Comparison of ENCODE assay signal across 19 cellular contexts in genomic region chr1:53683986-53684740, GRCh38. TPM values are rescaled to one million over a fixed set of nuclear protein-coding genes. Genes with fewer than 3 reads are reported as not detected.
DNase-seq lines count a peak whose midpoint lies in the region; ATAC-seq and TF ChIP-seq lines count a peak whose summit lies in the region.
"Had no signal": no experiment of that assay in that cellular context is flagged by ENCODE, and none has a peak within 500 bp of the region (broad histone marks: within the 10 kb centered on the region; RNA-seq: fewer than 3 reads in every experiment).

No MANE protein-coding gene starts in this region.

- TF ChIP-seq CTCF in A673 (conservative IDR thresholded peaks at IDR 0.05; ENCODE audit: low read depth, low read length) (peak; percentile 36), RWPE2 (IDR thresholded peaks at IDR 0.05; ENCODE audit: poor library complexity, severe bottlenecking) (peak; percentile 17), glutamatergic neuron (IDR thresholded peaks at IDR 0.05; ENCODE audit: partially characterized antibody, unreplicated experiment) (no peak), RWPE1 (conservative IDR thresholded peaks at IDR 0.05; ENCODE audit: low read depth) (no peak)

- BruUV-seq in A673 (replicated peaks; lab: Mats Ljungman, UMichigan), result no TSS peak

- peaks cover 13% of the 10 kb centered on the region for H3K4me1 ChIP-seq in A673 (ENCODE audit: insufficient read depth, low read length, poor library complexity, severe bottlenecking)
- no peaks in the 10 kb centered on the region for H3K4me1 ChIP-seq in RWPE2 (ENCODE audit: insufficient read depth, poor library complexity, severe bottlenecking)

- CTCF ChIA-PET in A673 (lab: Charles Lee), result no interaction called here
- CTCF ChIA-PET in activated CD4-positive, alpha-beta memory T cell treated with anti-CD3 and anti-CD28 coated beads for 36 hours (lab: Charles Lee), result interaction anchor here (0.6 to 2.6 kb wide), 2 partner anchors 29 to 200 kb away, joined by 4 to 10 read pairs; no protein-coding TSS in a partner anchor
- CTCF ChIA-PET in RWPE1 (lab: Yijun Ruan, JAX), result interaction anchor here (0.5 to 3.7 kb wide), 5 partner anchors 9 to 219 kb away, joined by 3 to 16 read pairs (median 5); no protein-coding TSS in a partner anchor

- H3K9me3 ChIP-seq in A673 (ENCODE audit: low read depth, low read length, poor library complexity, severe bottlenecking) (no peaks in the 10 kb centered on the region), RWPE2 (ENCODE audit: severe bottlenecking) (no peaks in the 10 kb centered on the region)
- H3K9me3 ChIP-seq: vagina had no signal

- H3K27me3 Mint-ChIP-seq in glutamatergic neuron (ENCODE audit: unreplicated experiment), result peaks cover 22% of the 10 kb centered on the region
- H3K27me3 Mint-ChIP-seq in activated CD4-positive, alpha-beta memory T cell treated with anti-CD3 and anti-CD28 coated beads for 36 hours, result peaks cover 8% of the 10 kb centered on the region

- intact Hi-C loops in A673 (cut with micrococcal nuclease; ENCODE audit: unreplicated experiment), result loop anchor here (5.0 kb wide), 1 partner anchor 197 kb away; no protein-coding TSS in a partner anchor
- intact Hi-C loops in activated CD4-positive, alpha-beta memory T cell treated with anti-CD3 and anti-CD28 coated beads for 36 hours (cut with micrococcal nuclease), result no loop called here

- H3K4me3 ChIP-seq in A673 (ENCODE audit: low read depth, low read length, poor library complexity, severe bottlenecking) (no peak overlapping the region), RWPE2 (ENCODE audit: severe bottlenecking) (no peak overlapping the region)
- H3K4me3 ChIP-seq: vagina had no signal

- H3K4me3 Mint-ChIP-seq in glutamatergic neuron (ENCODE audit: unreplicated experiment), result peak overlapping the region; percentile 61
- H3K4me3 Mint-ChIP-seq in activated CD4-positive, alpha-beta memory T cell treated with anti-CD3 and anti-CD28 coated beads for 36 hours, result no peak overlapping the region
- H3K4me3 Mint-ChIP-seq: CD14-positive monocyte; stimulated activated naive B cell treated with anti-CD40 and anti-IgM and Interleukin-4, amounts not matched to agents 10 μg/mL and 1 μg/mL and 100 μg/mL, for 72 hours had no signal

- peak; percentile 5 for DNase-seq in A673 (ENCODE audit: low spot score)
- peak; percentile 27 for DNase-seq in EH (ENCODE audit: low read depth)
- no peak for DNase-seq in RWPE2 (ENCODE audit: low spot score)
- no peak for DNase-seq in glutamatergic neuron
- no peak for DNase-seq in Ammon's horn (ENCODE audit: low spot score)
- DNase-seq in DMS79 (lab: John Stamatoyannopoulos, UW), result no peak
- DNase-seq in activated CD4-positive, alpha-beta memory T cell treated with anti-CD3 and anti-CD28 coated beads for 36 hours, result no peak
- no peak for DNase-seq in RWPE1 (ENCODE audit: low spot score)
- DNase-seq: activated CD4-positive, CD25-positive, alpha-beta regulatory T cell treated with anti-CD3 and anti-CD28 coated beads, Interleukin-2, amount 50 U/mL, for 72 hours; activated T-cell treated with anti-CD3 and anti-CD28 coated beads for 4 hours; GDM1; GOT3; NCI-H2107; retina; stimulated activated naive B cell treated with anti-CD40 and anti-IgM and Interleukin-4, amounts not matched to agents 10 μg/mL and 1 μg/mL and 100 μg/mL, for 72 hours had no signal

- peaks cover 5% of the 10 kb centered on the region for H3K27me3 ChIP-seq in A673 (replicated peaks; ENCODE audit: insufficient read depth, low read depth, low read length, poor library complexity)
- peaks cover 3% of the 10 kb centered on the region for H3K27me3 ChIP-seq in RWPE2 (ENCODE audit: insufficient read depth, poor library complexity, severe bottlenecking)
- H3K27me3 ChIP-seq: vagina had no signal

- POLR2A ChIA-PET in A673 (lab: Charles Lee; ENCODE audit: low non-redundant PET), result no interaction called here
- POLR2A ChIA-PET in activated CD4-positive, alpha-beta memory T cell treated with anti-CD3 and anti-CD28 coated beads for 36 hours (lab: Charles Lee), result no interaction called here
- POLR2A ChIA-PET in RWPE1 (lab: Yijun Ruan, JAX; ENCODE audit: low non-redundant PET), result no interaction called here

- H3K36me3 ChIP-seq in A673 (ENCODE audit: insufficient read depth, low read length, poor library complexity, severe bottlenecking) (no peaks in the 10 kb centered on the region), RWPE2 (ENCODE audit: low read depth) (no peaks in the 10 kb centered on the region)
- H3K36me3 ChIP-seq: vagina had no signal

- H3K4me1 Mint-ChIP-seq in glutamatergic neuron (ENCODE audit: low read depth, unreplicated experiment), result peaks cover 51% of the 10 kb centered on the region
- H3K4me1 Mint-ChIP-seq in activated CD4-positive, alpha-beta memory T cell treated with anti-CD3 and anti-CD28 coated beads for 36 hours (ENCODE audit: low read depth), result peaks cover 4% of the 10 kb centered on the region

- H3K9me3 Mint-ChIP-seq in glutamatergic neuron (ENCODE audit: unreplicated experiment), result peaks cover 20% of the 10 kb centered on the region
- H3K9me3 Mint-ChIP-seq in activated CD4-positive, alpha-beta memory T cell treated with anti-CD3 and anti-CD28 coated beads for 36 hours, result no peaks in the 10 kb centered on the region
- H3K9me3 Mint-ChIP-seq: stimulated activated naive B cell treated with anti-CD40 and anti-IgM and Interleukin-4, amounts not matched to agents 10 μg/mL and 1 μg/mL and 100 μg/mL, for 72 hours had no signal

- H3K27ac ChIP-seq in A673 (ENCODE audit: low read depth, low read length, poor library complexity, severe bottlenecking) (no peak overlapping the region), RWPE2 (ENCODE audit: poor library complexity, severe bottlenecking) (no peak overlapping the region), RWPE1 (no peak overlapping the region)
- H3K27ac ChIP-seq: HL-60, vagina had no signal

- H3K27ac Mint-ChIP-seq in glutamatergic neuron (ENCODE audit: unreplicated experiment), result peak overlapping the region; percentile 49
- H3K27ac Mint-ChIP-seq in activated CD4-positive, alpha-beta memory T cell treated with anti-CD3 and anti-CD28 coated beads for 36 hours, result no peak overlapping the region
- H3K27ac Mint-ChIP-seq: CD14-positive monocyte; stimulated activated naive B cell treated with anti-CD40 and anti-IgM and Interleukin-4, amounts not matched to agents 10 μg/mL and 1 μg/mL and 100 μg/mL, for 72 hours had no signal

- ATAC-seq in RWPE2 (ENCODE audit: low read depth), result no peak
- ATAC-seq: stimulated activated naive B cell treated with anti-CD40 and anti-IgM and Interleukin-4, amounts not matched to agents 10 μg/mL and 1 μg/mL and 100 μg/mL, for 72 hours had no signal

- no peaks in the 10 kb centered on the region for H3K36me3 Mint-ChIP-seq in glutamatergic neuron (ENCODE audit: unreplicated experiment)
- H3K36me3 Mint-ChIP-seq in activated CD4-positive, alpha-beta memory T cell treated with anti-CD3 and anti-CD28 coated beads for 36 hours, result no peaks in the 10 kb centered on the region
- H3K36me3 Mint-ChIP-seq: CD14-positive monocyte; stimulated activated naive B cell treated with anti-CD40 and anti-IgM and Interleukin-4, amounts not matched to agents 10 μg/mL and 1 μg/mL and 100 μg/mL, for 72 hours had no signal

RNA-seq across cellular contexts. Expression of gene GLIS1, which starts 54.8 kb away (rescaled TPM):
- 0.13 and 0.24 TPM in 2 replicates for total RNA-seq in A673 (2021)
- 0.76 TPM for total RNA-seq in glutamatergic neuron (ENCODE audit: unreplicated experiment)
- total RNA-seq in activated CD4-positive, alpha-beta memory T cell treated with anti-CD3 and anti-CD28 coated beads for 36 hours, result not detected
- total RNA-seq: frontal cortex had no signal

Comparison
In these comparisons a context has a peak if more than half of its experiments do, and no peak if none do; other contexts are left out.
1. DNase-seq: peak in A673 (single experiment) and EH (single experiment); none in RWPE2 (single experiment), glutamatergic neuron (single experiment), Ammon's horn (single experiment), DMS79 (single experiment), activated CD4-positive, alpha-beta memory T cell treated with anti-CD3 and anti-CD28 coated beads for 36 hours (single experiment) and RWPE1 (single experiment).
2. CTCF ChIP-seq: peak in A673 (single experiment) and RWPE2 (single experiment); none in glutamatergic neuron (single experiment) and RWPE1 (single experiment).